In the genomic region with DNA sequence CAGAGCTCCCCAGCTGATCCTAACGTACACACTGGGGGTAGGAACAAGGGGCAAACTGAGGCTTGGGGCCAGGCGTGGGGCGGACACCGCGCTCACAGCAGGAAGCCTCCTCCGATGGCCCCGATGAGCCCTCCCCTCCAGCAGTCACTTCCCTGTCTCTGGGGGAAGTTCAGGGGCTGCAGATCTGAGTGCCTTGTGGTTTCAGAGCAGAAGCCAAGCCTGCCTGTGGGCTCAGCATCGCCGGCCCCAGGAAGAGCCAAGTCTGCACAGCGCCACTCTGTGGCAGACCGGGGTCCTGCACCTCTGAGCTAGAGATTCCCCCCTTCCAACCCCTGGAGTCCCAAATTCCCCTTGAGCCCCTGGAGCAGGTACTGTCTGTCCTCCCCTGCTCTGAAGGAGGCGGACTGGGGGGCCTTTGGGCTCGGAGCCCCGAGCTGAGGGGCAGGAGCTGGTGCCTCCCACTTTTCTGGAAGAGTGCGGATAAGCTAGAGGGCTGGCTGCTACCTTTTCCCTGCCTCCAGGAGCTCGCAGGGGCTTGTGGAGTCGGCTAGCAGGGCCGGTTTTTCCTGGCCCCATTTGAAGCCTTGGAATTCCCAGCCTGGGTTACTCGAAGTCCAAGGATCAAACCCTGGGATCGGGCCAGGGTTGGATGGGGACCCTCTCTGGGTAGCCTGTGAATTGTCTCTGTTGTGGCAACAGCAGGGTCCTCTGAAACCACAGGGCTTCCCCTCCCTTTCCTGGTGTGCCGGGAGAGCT, we compare ENCODE assay signal across 1 cellular context.
A peak's percentile ranks its signal among the peaks of the same experiment; 100 is the strongest.
TF ChIP-seq lines count a peak whose summit lies in the region.

No MANE protein-coding gene starts in this region.

TF ChIP-seq in GM12878, 131 proteins besides CTCF, POLR2A, EP300 and RAD21 (continued from another document and continues in another):
- peak; percentile 63; the same call in 1 of the 2 replicates for TF ChIP-seq SPI1 (IDR thresholded peaks at IDR 0.05; ENCODE audit: borderline replicate concordance, insufficient read depth, low read depth, low read length)
- TF ChIP-seq MYB (IDR thresholded peaks at IDR 0.05; ENCODE audit: borderline replicate concordance, low read depth, low read length), result no peak
- TF ChIP-seq USF1 (IDR thresholded peaks at IDR 0.05; ENCODE audit: borderline replicate concordance, extremely low read length, insufficient read depth, low read depth, low read length), result no peak
- 0 out of 2 replicates have a peak, but pooled peaks have one; percentile 39 for TF ChIP-seq CREB1 (IDR thresholded peaks at IDR 0.05; ENCODE audit: low read depth)
- peak; percentile 23; the same call in 1 of the 3 replicates for TF ChIP-seq POU2F2 (IDR thresholded peaks at IDR 0.05; ENCODE audit: borderline replicate concordance, low read depth, low read length)
- TF ChIP-seq PAX8 (IDR thresholded peaks at IDR 0.05), result no peak
- no peak for TF ChIP-seq CREM (IDR thresholded peaks at IDR 0.05; ENCODE audit: low read depth)
- peak; percentile 62; the same call in 1 of the 2 replicates for TF ChIP-seq NBN (IDR thresholded peaks at IDR 0.05)
- no peak for TF ChIP-seq RBBP5 (conservative IDR thresholded peaks at IDR 0.05)
- TF ChIP-seq, protein P1, sequence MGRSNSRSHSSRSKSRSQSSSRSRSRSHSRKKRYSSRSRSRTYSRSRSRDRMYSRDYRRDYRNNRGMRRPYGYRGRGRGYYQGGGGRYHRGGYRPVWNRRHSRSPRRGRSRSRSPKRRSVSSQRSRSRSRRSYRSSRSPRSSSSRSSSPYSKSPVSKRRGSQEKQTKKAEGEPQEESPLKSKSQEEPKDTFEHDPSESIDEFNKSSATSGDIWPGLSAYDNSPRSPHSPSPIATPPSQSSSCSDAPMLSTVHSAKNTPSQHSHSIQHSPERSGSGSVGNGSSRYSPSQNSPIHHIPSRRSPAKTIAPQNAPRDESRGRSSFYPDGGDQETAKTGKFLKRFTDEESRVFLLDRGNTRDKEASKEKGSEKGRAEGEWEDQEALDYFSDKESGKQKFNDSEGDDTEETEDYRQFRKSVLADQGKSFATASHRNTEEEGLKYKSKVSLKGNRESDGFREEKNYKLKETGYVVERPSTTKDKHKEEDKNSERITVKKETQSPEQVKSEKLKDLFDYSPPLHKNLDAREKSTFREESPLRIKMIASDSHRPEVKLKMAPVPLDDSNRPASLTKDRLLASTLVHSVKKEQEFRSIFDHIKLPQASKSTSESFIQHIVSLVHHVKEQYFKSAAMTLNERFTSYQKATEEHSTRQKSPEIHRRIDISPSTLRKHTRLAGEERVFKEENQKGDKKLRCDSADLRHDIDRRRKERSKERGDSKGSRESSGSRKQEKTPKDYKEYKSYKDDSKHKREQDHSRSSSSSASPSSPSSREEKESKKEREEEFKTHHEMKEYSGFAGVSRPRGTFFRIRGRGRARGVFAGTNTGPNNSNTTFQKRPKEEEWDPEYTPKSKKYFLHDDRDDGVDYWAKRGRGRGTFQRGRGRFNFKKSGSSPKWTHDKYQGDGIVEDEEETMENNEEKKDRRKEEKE (IDR thresholded peaks at IDR 0.05), result no peak
- TF ChIP-seq ETV6 (conservative IDR thresholded peaks at IDR 0.05 in 1 of 2, IDR thresholded peaks at IDR 0.05 in 1 of 2; ENCODE audit: borderline replicate concordance in 1 of 2, low read depth in 1 of 2), result peak in 1 of 2 experiments; percentile 63; a peak in 1 of 4 replicates
- no peak for TF ChIP-seq HDAC6 (IDR thresholded peaks at IDR 0.05; ENCODE audit: unreplicated experiment)
- no peak for TF ChIP-seq FOS (IDR thresholded peaks at IDR 0.05; ENCODE audit: borderline replicate concordance, extremely low read depth, insufficient read length)
- TF ChIP-seq, protein P2, sequence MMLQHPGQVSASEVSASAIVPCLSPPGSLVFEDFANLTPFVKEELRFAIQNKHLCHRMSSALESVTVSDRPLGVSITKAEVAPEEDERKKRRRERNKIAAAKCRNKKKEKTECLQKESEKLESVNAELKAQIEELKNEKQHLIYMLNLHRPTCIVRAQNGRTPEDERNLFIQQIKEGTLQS (IDR thresholded peaks at IDR 0.05; ENCODE audit: borderline replicate concordance, extremely low read depth, low read depth, low read length), result no peak
- TF ChIP-seq, protein P3, sequence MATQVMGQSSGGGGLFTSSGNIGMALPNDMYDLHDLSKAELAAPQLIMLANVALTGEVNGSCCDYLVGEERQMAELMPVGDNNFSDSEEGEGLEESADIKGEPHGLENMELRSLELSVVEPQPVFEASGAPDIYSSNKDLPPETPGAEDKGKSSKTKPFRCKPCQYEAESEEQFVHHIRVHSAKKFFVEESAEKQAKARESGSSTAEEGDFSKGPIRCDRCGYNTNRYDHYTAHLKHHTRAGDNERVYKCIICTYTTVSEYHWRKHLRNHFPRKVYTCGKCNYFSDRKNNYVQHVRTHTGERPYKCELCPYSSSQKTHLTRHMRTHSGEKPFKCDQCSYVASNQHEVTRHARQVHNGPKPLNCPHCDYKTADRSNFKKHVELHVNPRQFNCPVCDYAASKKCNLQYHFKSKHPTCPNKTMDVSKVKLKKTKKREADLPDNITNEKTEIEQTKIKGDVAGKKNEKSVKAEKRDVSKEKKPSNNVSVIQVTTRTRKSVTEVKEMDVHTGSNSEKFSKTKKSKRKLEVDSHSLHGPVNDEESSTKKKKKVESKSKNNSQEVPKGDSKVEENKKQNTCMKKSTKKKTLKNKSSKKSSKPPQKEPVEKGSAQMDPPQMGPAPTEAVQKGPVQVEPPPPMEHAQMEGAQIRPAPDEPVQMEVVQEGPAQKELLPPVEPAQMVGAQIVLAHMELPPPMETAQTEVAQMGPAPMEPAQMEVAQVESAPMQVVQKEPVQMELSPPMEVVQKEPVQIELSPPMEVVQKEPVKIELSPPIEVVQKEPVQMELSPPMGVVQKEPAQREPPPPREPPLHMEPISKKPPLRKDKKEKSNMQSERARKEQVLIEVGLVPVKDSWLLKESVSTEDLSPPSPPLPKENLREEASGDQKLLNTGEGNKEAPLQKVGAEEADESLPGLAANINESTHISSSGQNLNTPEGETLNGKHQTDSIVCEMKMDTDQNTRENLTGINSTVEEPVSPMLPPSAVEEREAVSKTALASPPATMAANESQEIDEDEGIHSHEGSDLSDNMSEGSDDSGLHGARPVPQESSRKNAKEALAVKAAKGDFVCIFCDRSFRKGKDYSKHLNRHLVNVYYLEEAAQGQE (IDR thresholded peaks at IDR 0.05; ENCODE audit: low read depth, low read length), result no peak
- no peak for TF ChIP-seq RB1 (IDR thresholded peaks at IDR 0.05; ENCODE audit: borderline replicate concordance)
- no peak for TF ChIP-seq IRF3 (IDR thresholded peaks at IDR 0.05)
- TF ChIP-seq ZNF207 (IDR thresholded peaks at IDR 0.05; ENCODE audit: borderline replicate concordance), result no peak
- no peak for TF ChIP-seq TBL1XR1 (IDR thresholded peaks at IDR 0.05; ENCODE audit: low read depth, low read length)
- TF ChIP-seq ELK1 (IDR thresholded peaks at IDR 0.05; ENCODE audit: low read depth, low read length), result no peak
- no peak for TF ChIP-seq SMAD1 (IDR thresholded peaks at IDR 0.05; ENCODE audit: low read depth, partially characterized antibody)
- no peak for TF ChIP-seq ZNF592 (IDR thresholded peaks at IDR 0.05)
- TF ChIP-seq STAT1 (conservative IDR thresholded peaks at IDR 0.05), result 0 out of 2 replicates have a peak, but pooled peaks have one; percentile 40
- 0 out of 2 replicates have a peak, but pooled peaks have one; percentile 59 for TF ChIP-seq NKRF (conservative IDR thresholded peaks at IDR 0.05)
- no peak for TF ChIP-seq ZNF384 (IDR thresholded peaks at IDR 0.05; ENCODE audit: borderline replicate concordance, low read depth, low read length)
- TF ChIP-seq TCF12 (IDR thresholded peaks at IDR 0.05; ENCODE audit: low read depth, low read length), result 0 out of 2 replicates have a peak, but pooled peaks have one; percentile 55
- no peak for TF ChIP-seq CHD1 (IDR thresholded peaks at IDR 0.05; ENCODE audit: low read depth, low read length)
- no peak for TF ChIP-seq ZBTB4 (CRISPR knock-in tag; IDR thresholded peaks at IDR 0.05)
- peak; percentile 70 for TF ChIP-seq EED (IDR thresholded peaks at IDR 0.05; ENCODE audit: low read depth)
